In the genomic region with DNA sequence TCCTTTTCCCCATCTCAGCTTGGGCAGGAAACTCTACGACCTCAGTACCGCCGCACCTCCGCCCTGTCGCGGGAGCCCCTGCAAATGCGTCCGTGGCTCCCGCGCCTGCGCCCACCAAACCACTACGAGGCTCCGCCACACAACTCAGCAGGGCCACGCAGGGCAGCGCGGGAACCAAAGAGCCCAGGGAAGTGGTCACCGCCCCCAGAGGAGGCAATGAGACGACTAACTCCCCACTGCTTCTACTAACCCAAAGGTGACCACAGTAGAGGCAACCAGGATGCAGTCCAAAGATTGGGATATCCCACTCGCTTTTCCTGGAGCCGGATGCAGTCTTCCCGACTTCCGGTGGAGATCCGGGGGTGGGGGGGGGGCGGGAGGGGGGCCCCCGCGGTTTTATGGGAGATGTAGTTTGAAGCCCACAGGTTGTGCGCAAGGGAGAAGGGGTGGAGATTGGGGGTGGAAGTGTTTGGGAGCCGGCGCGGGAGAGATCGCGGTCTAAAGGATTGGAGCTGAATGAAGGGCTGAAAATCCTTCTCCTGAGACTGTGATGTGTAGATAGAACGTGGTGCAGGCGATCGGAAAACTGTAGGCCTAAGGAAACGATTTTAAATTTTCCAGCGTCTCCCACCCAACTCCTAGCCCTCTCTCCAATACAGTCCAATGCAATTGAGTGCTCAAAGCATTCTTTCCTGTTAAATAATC, we compare ENCODE assay signal across 8 cellular contexts. TPM values are rescaled to one million over a fixed set of nuclear protein-coding genes. Genes with fewer than 3 reads are reported as not detected.
DNase-seq lines count a peak whose midpoint lies in the region; ATAC-seq, FAIRE-seq and TF ChIP-seq lines count a peak whose summit lies in the region.

Gene NUDT12, minus strand, starts transcription at position 337 of the 705 bp plus-strand sequence. CDS start 2,541 bp downstream, outside the sequence.

- H3K27ac ChIP-seq in keratinocyte (ENCODE audit: control insufficient read depth, insufficient read depth, low read length), result peak within 1 kb of the TSS; percentile 87

- H4K20me1 ChIP-seq in keratinocyte (ENCODE audit: control insufficient read depth, extremely low read depth, insufficient read depth, low read length), result no peaks in the 10 kb centered on the region

- H2AFZ ChIP-seq in keratinocyte (ENCODE audit: control insufficient read depth, low read length), result peak within 1 kb of the TSS; percentile 88

- DNase-seq in NCI-H1930 (lab: John Stamatoyannopoulos, UW) (peak; percentile 31 to 45), cerebellum (ENCODE audit: low spot score) (peak; percentile 91), keratinocyte (ENCODE audit: low read depth, low spot score) (no peak), smooth muscle cell of the brain vasculature (ENCODE audit: low read depth, low spot score) (peak; percentile 39)

- no peaks in the 10 kb centered on the region for H3K9me1 ChIP-seq in keratinocyte (ENCODE audit: control insufficient read depth, extremely low read depth, insufficient read depth, low read length)

- no peaks in the 10 kb centered on the region for H3K27me3 ChIP-seq in keratinocyte (ENCODE audit: control insufficient read depth, extremely low read depth, insufficient read depth, low read length)

- no peak for FAIRE-seq in keratinocyte (lab: Jason Lieb, UNC)

- dilution Hi-C loops in keratinocyte (cut with MboI; ENCODE audit: extremely low pct_ligation_motif_present, low sequenced_read_pairs), result no loop called here

- H3K4me1 ChIP-seq in keratinocyte (ENCODE audit: control insufficient read depth, extremely low read depth, insufficient read depth, low read length), result peaks cover 6% of the 10 kb centered on the region

- peaks cover 4 to 7% of the 10 kb centered on the region in 2 experiments for H3K36me3 ChIP-seq in keratinocyte (ENCODE audit: control insufficient read depth in 2 of 2, extremely low read depth in 1 of 2, insufficient read depth in 2 of 2, low read length in 2 of 2)

- H3K4me3 ChIP-seq in WI38 (ENCODE audit: low read depth, low read length) (peak within 1 kb of the TSS; percentile 73), keratinocyte (ENCODE audit: control insufficient read depth in 2 of 3, extremely low read depth in 1 of 3, insufficient read depth in 2 of 3, low read depth in 1 of 3, low read length in 3 of 3) (peak within 1 kb of the TSS; percentile 65 to 91 (median 88))

- peak within 1 kb of the TSS; percentile 87 for H3K9ac ChIP-seq in keratinocyte (ENCODE audit: control insufficient read depth, extremely low read depth, insufficient read depth, low read length)

- peak within 1 kb of the TSS; percentile 93 for H3K4me2 ChIP-seq in keratinocyte (ENCODE audit: control insufficient read depth, extremely low read depth, insufficient read depth, low read depth, low read length)

- ATAC-seq in GM18508 (IDR thresholded peaks at IDR 0.05; ENCODE audit: insufficient read depth, unreplicated experiment) (peak; percentile 61), HG02884 (IDR thresholded peaks at IDR 0.05; ENCODE audit: unreplicated experiment) (peak; percentile 92), GM18519 (IDR thresholded peaks at IDR 0.05; ENCODE audit: low FRiP score, unreplicated experiment) (no peak)

- H3K79me2 ChIP-seq in keratinocyte (ENCODE audit: control insufficient read depth, insufficient read depth, low read length), result peaks cover 3% of the 10 kb centered on the region

- TF ChIP-seq CTCF in WI38 (IDR thresholded peaks at IDR 0.05; ENCODE audit: low read depth, low read length) (no peak), keratinocyte (optimal IDR thresholded peaks at IDR 0.05 in 1 of 3, IDR thresholded peaks at IDR 0.05 in 1 of 3, conservative IDR thresholded peaks at IDR 0.05 in 1 of 3; ENCODE audit: extremely low read depth in 1 of 3, insufficient read depth in 2 of 3, low read length in 3 of 3) (no peak)

- H3K9me3 ChIP-seq in keratinocyte (ENCODE audit: control insufficient read depth, low read depth, low read length), result no peaks in the 10 kb centered on the region

RNA-seq across cellular contexts. Expression of gene NUDT12, which starts in this region (rescaled TPM):
- total RNA-seq in cerebellum, result 20.2 TPM
- 7.5 to 17.6 TPM (median 12.3 TPM) in 3 replicates for polyA plus RNA-seq in keratinocyte
- 13.4 TPM for polyA plus RNA-seq in keratinocyte (2011; ENCODE audit: low read depth)
- 5.0 and 10.7 TPM in 2 replicates for polyA plus RNA-seq in keratinocyte (2011; cell fraction: cytosol; rRNA removed)
- 14.9 and 20.6 TPM in 2 replicates for polyA plus RNA-seq in keratinocyte (2011; cell fraction: nucleus; rRNA removed)
- 7.9 and 11.1 TPM in 2 replicates for polyA plus RNA-seq in keratinocyte (2012; ENCODE audit: low replicate concordance)
- 0.23 to 8.9 TPM (median 6.1 TPM) in 3 replicates for polyA minus RNA-seq in keratinocyte
- polyA minus RNA-seq in keratinocyte (2011; cell fraction: cytosol; rRNA and poly(A)+ RNA removed), result 6.7 TPM
- polyA minus RNA-seq in keratinocyte (2011; cell fraction: nucleus; rRNA and poly(A)+ RNA removed), result 5.6 and 11.7 TPM in 2 replicates
